Comparison of ENCODE assay signal across 8 cellular contexts in the genomic region with DNA sequence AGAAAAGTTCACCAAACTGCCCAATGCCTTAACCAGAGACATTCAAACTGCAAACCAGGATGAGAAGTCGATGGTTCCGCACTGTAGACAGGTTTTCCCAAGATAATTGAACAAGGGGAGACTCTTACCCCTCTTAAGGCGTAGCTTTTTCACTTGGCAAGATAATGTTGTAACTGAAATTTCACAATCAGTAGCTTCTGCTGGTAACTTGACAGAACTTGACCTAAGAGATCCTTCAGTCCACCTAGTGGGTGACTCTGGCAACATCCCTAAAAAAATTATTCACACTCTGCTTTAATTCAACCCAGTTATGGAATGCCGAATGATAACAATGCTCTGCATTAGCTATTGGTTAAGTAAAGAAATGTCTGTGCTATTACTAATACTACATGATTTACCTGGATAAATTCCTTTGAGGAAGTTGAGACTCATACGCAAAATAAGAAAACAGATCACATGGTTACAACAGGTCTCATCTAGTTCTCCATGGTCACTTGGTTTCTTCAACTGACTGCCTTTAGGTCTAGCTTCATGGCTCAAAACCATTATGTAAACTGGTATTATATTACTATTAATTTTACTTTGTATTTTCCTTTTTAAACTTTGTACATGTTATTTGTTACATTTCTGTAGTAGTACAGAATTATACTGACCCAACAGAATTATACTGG. TPM values are rescaled to one million over a fixed set of nuclear protein-coding genes. Genes with fewer than 3 reads are reported as not detected.
DNase-seq lines count a peak whose midpoint lies in the region; ATAC-seq lines count a peak whose summit lies in the region.

No MANE protein-coding gene starts in this region.

- no peaks in the 10 kb centered on the region for H3K9me3 Mint-ChIP-seq in activated naive CD8-positive, alpha-beta T cell treated with anti-CD3 and anti-CD28 coated beads for 36 hours
- no peaks in the 10 kb centered on the region for H3K9me3 Mint-ChIP-seq in activated T-helper 1 cell treated with anti-CD3 and anti-CD28 coated beads, Interleukin-12 subunit alpha, Interleukin-12 subunit beta, Interleukin-2, Interleukin-4 antibody, amounts not matched to agents 30 ng/mL and 10 ng/mL and 1 ng/mL, durations not matched to agents 14 hours and 24 hours and 36 hours

- intact Hi-C loops in sciatic nerve (cut with DNase I) = no loop called here
- intact Hi-C loops in activated T-helper 1 cell treated with anti-CD3 and anti-CD28 coated beads, Interleukin-12 subunit alpha, Interleukin-12 subunit beta, Interleukin-2, Interleukin-4 antibody, amounts not matched to agents 30 ng/mL and 10 ng/mL and 1 ng/mL, durations not matched to agents 14 hours and 24 hours and 36 hours (cut with micrococcal nuclease) = loop anchor here (2.0 kb wide), 1 partner anchor 69 kb away; no protein-coding TSS in a partner anchor

- no peak overlapping the region for H3K27ac Mint-ChIP-seq in activated naive CD8-positive, alpha-beta T cell treated with anti-CD3 and anti-CD28 coated beads for 36 hours
- H3K27ac Mint-ChIP-seq in activated T-helper 1 cell treated with anti-CD3 and anti-CD28 coated beads, Interleukin-12 subunit alpha, Interleukin-12 subunit beta, Interleukin-2, Interleukin-4 antibody, amounts not matched to agents 30 ng/mL and 10 ng/mL and 1 ng/mL, durations not matched to agents 14 hours and 24 hours and 36 hours = no peak overlapping the region

- H3K27me3 Mint-ChIP-seq in activated naive CD8-positive, alpha-beta T cell treated with anti-CD3 and anti-CD28 coated beads for 36 hours = no peaks in the 10 kb centered on the region
- no peaks in the 10 kb centered on the region for H3K27me3 Mint-ChIP-seq in activated T-helper 1 cell treated with anti-CD3 and anti-CD28 coated beads, Interleukin-12 subunit alpha, Interleukin-12 subunit beta, Interleukin-2, Interleukin-4 antibody, amounts not matched to agents 30 ng/mL and 10 ng/mL and 1 ng/mL, durations not matched to agents 14 hours and 24 hours and 36 hours (ENCODE audit: insufficient read depth)

- peaks cover 3% of the 10 kb centered on the region for H3K4me1 Mint-ChIP-seq in activated naive CD8-positive, alpha-beta T cell treated with anti-CD3 and anti-CD28 coated beads for 36 hours
- peaks cover 23% of the 10 kb centered on the region for H3K4me1 Mint-ChIP-seq in activated T-helper 1 cell treated with anti-CD3 and anti-CD28 coated beads, Interleukin-12 subunit alpha, Interleukin-12 subunit beta, Interleukin-2, Interleukin-4 antibody, amounts not matched to agents 30 ng/mL and 10 ng/mL and 1 ng/mL, durations not matched to agents 14 hours and 24 hours and 36 hours (ENCODE audit: low read depth)

- H3K4me3 Mint-ChIP-seq in activated naive CD8-positive, alpha-beta T cell treated with anti-CD3 and anti-CD28 coated beads for 36 hours = no peak overlapping the region
- H3K4me3 Mint-ChIP-seq in activated T-helper 1 cell treated with anti-CD3 and anti-CD28 coated beads, Interleukin-12 subunit alpha, Interleukin-12 subunit beta, Interleukin-2, Interleukin-4 antibody, amounts not matched to agents 30 ng/mL and 10 ng/mL and 1 ng/mL, durations not matched to agents 14 hours and 24 hours and 36 hours = no peak overlapping the region

- no peaks in the 10 kb centered on the region for H3K36me3 Mint-ChIP-seq in activated naive CD8-positive, alpha-beta T cell treated with anti-CD3 and anti-CD28 coated beads for 36 hours
- H3K36me3 Mint-ChIP-seq in activated T-helper 1 cell treated with anti-CD3 and anti-CD28 coated beads, Interleukin-12 subunit alpha, Interleukin-12 subunit beta, Interleukin-2, Interleukin-4 antibody, amounts not matched to agents 30 ng/mL and 10 ng/mL and 1 ng/mL, durations not matched to agents 14 hours and 24 hours and 36 hours (ENCODE audit: low read depth) = peaks cover 3% of the 10 kb centered on the region

- ATAC-seq in sciatic nerve = peak; percentile 85

- in situ Hi-C loops in ACHN (cut with HindIII; ENCODE audit: low pct_ligation_motif_present, low pct_unique_long_range_greater_than_20kb, low sequenced_read_pairs) = no loop called here

- DNase-seq in ACHN (peak; percentile 62), H4 (ENCODE audit: low spot score) (peak; percentile 31), SIG-M5 treated with dmso at 0.1 percent for 504 hours (lab: John Stamatoyannopoulos, UW; ENCODE audit: unreplicated experiment) (peak; percentile 78), fibroblast of peridontal ligament (ENCODE audit: extremely low read depth) (peak; percentile 67), sciatic nerve (ENCODE audit: low spot score) (no peak), NCI-H748 (lab: John Stamatoyannopoulos, UW; ENCODE audit: unreplicated experiment) (no peak)
- no peak for DNase-seq in activated naive CD8-positive, alpha-beta T cell treated with anti-CD3 and anti-CD28 coated beads for 36 hours
- DNase-seq in activated T-helper 1 cell treated with anti-CD3 and anti-CD28 coated beads, Interleukin-12 subunit alpha, Interleukin-12 subunit beta, Interleukin-2, Interleukin-4 antibody, amounts not matched to agents 30 ng/mL and 10 ng/mL and 1 ng/mL, durations not matched to agents 14 hours and 24 hours and 36 hours (ENCODE audit: low spot score) = no peak

RNA-seq across cellular contexts. Expression of a gene that starts 9.1 kb away (rescaled TPM):
- 33.2 and 33.7 TPM in 2 replicates for total RNA-seq in H4 (2014; rRNA removed; shearing (Covaris generic))
- total RNA-seq in sciatic nerve = 81.0 TPM
- total RNA-seq in activated naive CD8-positive, alpha-beta T cell treated with anti-CD3 and anti-CD28 coated beads for 36 hours = 10 to 100 TPM; 23.4 TPM
- 26.3 and 29.3 TPM in 2 replicates for total RNA-seq in activated T-helper 1 cell treated with anti-CD3 and anti-CD28 coated beads, Interleukin-12 subunit alpha, Interleukin-12 subunit beta, Interleukin-2, Interleukin-4 antibody, amounts not matched to agents 30 ng/mL and 10 ng/mL and 1 ng/mL, durations not matched to agents 14 hours and 24 hours and 36 hours

Comparison
In these comparisons a context has a peak if more than half of its experiments do, and no peak if none do; other contexts are left out.
1. DNase-seq: peak in ACHN (single experiment), H4 (single experiment), SIG-M5 treated with dmso at 0.1 percent for 504 hours (single experiment) and fibroblast of peridontal ligament (single experiment); none in sciatic nerve (single experiment), activated naive CD8-positive, alpha-beta T cell treated with anti-CD3 and anti-CD28 coated beads for 36 hours (single experiment), NCI-H748 (single experiment) and activated T-helper 1 cell treated with anti-CD3 and anti-CD28 coated beads, Interleukin-12 subunit alpha, Interleukin-12 subunit beta, Interleukin-2, Interleukin-4 antibody, amounts not matched to agents 30 ng/mL and 10 ng/mL and 1 ng/mL, durations not matched to agents 14 hours and 24 hours and 36 hours (single experiment).